Comparison of ENCODE assay signal across 22 cellular contexts in genomic region chr5:3341446-3342240, GRCh38.
"Had no signal": no experiment of that assay in that cellular context is flagged by ENCODE, and none has a peak within 500 bp of the region (broad histone marks: within the 10 kb centered on the region; RNA-seq: fewer than 3 reads in every experiment).

No MANE protein-coding gene starts in this region.

- H3K4me1 ChIP-seq: breast epithelium, Peyer's patch had no signal

- H3K27me3 ChIP-seq: breast epithelium, Peyer's patch had no signal

- H3K4me1 Mint-ChIP-seq: activated CD4-positive, alpha-beta T cell treated with anti-CD3 and anti-CD28 coated beads, Interleukin-2, amount 10 ng/mL, durations not matched to agents 24 days and 14 days; activated CD8-positive, alpha-beta memory T cell treated with anti-CD3 and anti-CD28 coated beads, Interleukin-2, amount 10 ng/mL, durations not matched to agents 7 days and 5 days; activated naive CD4-positive, alpha-beta T cell treated with anti-CD3 and anti-CD28 coated beads, Interleukin-2, amount 50 U/mL, for 24 hours had no signal

- FAIRE-seq: K562 had no signal

- ATAC-seq: activated CD8-positive, alpha-beta memory T cell treated with anti-CD3 and anti-CD28 coated beads, Interleukin-2, amount 10 ng/mL, durations not matched to agents 7 days and 5 days; K562 had no signal

- H3K27ac Mint-ChIP-seq: activated CD4-positive, alpha-beta T cell treated with anti-CD3 and anti-CD28 coated beads, Interleukin-2, amount 10 ng/mL, durations not matched to agents 24 days and 14 days; activated CD8-positive, alpha-beta memory T cell treated with anti-CD3 and anti-CD28 coated beads, Interleukin-2, amount 10 ng/mL, durations not matched to agents 7 days and 5 days; activated naive CD4-positive, alpha-beta T cell treated with anti-CD3 and anti-CD28 coated beads, Interleukin-2, amount 50 U/mL, for 24 hours; activated T-cell treated with anti-CD3 and anti-CD28 coated beads, Interleukin-2, amount 50 U/mL, for 24 hours; activated T-helper 1 cell treated with anti-CD3 and anti-CD28 coated beads, Interleukin-12 subunit alpha, Interleukin-12 subunit beta, Interleukin-2, Interleukin-4 antibody, amounts not matched to agents 30 ng/mL and 10 ng/mL and 1 ng/mL, durations not matched to agents 14 hours and 24 hours and 36 hours; T-helper 1 cell treated with Interleukin-12 subunit alpha and Interleukin-12 subunit beta and Interleukin-4 antibody, amounts not matched to agents 30 μg/mL and 1 μg/mL, for 36 hours had no signal

- H3K36me3 Mint-ChIP-seq: activated CD8-positive, alpha-beta memory T cell treated with anti-CD3 and anti-CD28 coated beads, Interleukin-2, amount 10 ng/mL, durations not matched to agents 7 days and 5 days; activated naive CD4-positive, alpha-beta T cell treated with anti-CD3 and anti-CD28 coated beads, Interleukin-2, amount 50 U/mL, for 24 hours had no signal

- H3K4me3 ChIP-seq: breast epithelium, K562, Peyer's patch had no signal

- H3K27me3 Mint-ChIP-seq: activated CD4-positive, alpha-beta T cell treated with anti-CD3 and anti-CD28 coated beads, Interleukin-2, amount 10 ng/mL, durations not matched to agents 24 days and 14 days; activated CD8-positive, alpha-beta memory T cell treated with anti-CD3 and anti-CD28 coated beads, Interleukin-2, amount 10 ng/mL, durations not matched to agents 7 days and 5 days; activated naive CD4-positive, alpha-beta T cell treated with anti-CD3 and anti-CD28 coated beads, Interleukin-2, amount 50 U/mL, for 24 hours; activated T-cell treated with anti-CD3 and anti-CD28 coated beads, Interleukin-2, amount 50 U/mL, for 24 hours had no signal

- H3K36me3 ChIP-seq: breast epithelium, Peyer's patch had no signal

- DNase-seq: activated CD4-positive, alpha-beta T cell treated with anti-CD3 and anti-CD28 coated beads for 1 hour; activated CD4-positive, alpha-beta T cell treated with anti-CD3 and anti-CD28 coated beads, Interleukin-2, amount 10 ng/mL, durations not matched to agents 24 days and 14 days; activated CD4-positive, alpha-beta T cell treated with anti-CD3 and anti-CD28 coated beads, Interleukin-2, amount 50 U/mL, for 48 hours; activated CD8-positive, alpha-beta memory T cell treated with anti-CD3 and anti-CD28 coated beads, Interleukin-2, amount 10 ng/mL, durations not matched to agents 7 days and 5 days; activated effector memory CD4-positive, alpha-beta T cell treated with Interleukin-2 at 50 U/mL for 16 hours; activated naive CD4-positive, alpha-beta T cell; activated T-cell treated with anti-CD3 and anti-CD28 coated beads, Interleukin-2, amount 50 U/mL, for 24 hours; central memory CD4-positive, alpha-beta T cell; Karpas-422; MM.1S; NCI-H1417 treated with DMSO at 0.1 percent for 48 hours; NCI-H1694; NCI-H2029; NCI-H510A treated with DMSO at 0.1 percent for 48 hours; NCI-H69; SHP77 treated with DMSO at 0.1 percent for 48 hours had no signal

- H3K27ac ChIP-seq: breast epithelium, Peyer's patch had no signal

- H3K4me3 Mint-ChIP-seq: activated CD4-positive, alpha-beta T cell treated with anti-CD3 and anti-CD28 coated beads, Interleukin-2, amount 10 ng/mL, durations not matched to agents 24 days and 14 days; activated CD8-positive, alpha-beta memory T cell treated with anti-CD3 and anti-CD28 coated beads, Interleukin-2, amount 10 ng/mL, durations not matched to agents 7 days and 5 days; activated naive CD4-positive, alpha-beta T cell treated with anti-CD3 and anti-CD28 coated beads, Interleukin-2, amount 50 U/mL, for 24 hours; activated T-cell treated with anti-CD3 and anti-CD28 coated beads, Interleukin-2, amount 50 U/mL, for 24 hours; activated T-helper 1 cell treated with anti-CD3 and anti-CD28 coated beads, Interleukin-12 subunit alpha, Interleukin-12 subunit beta, Interleukin-2, Interleukin-4 antibody, amounts not matched to agents 30 ng/mL and 10 ng/mL and 1 ng/mL, durations not matched to agents 14 hours and 24 hours and 36 hours; T-helper 1 cell treated with Interleukin-12 subunit alpha and Interleukin-12 subunit beta and Interleukin-4 antibody, amounts not matched to agents 30 μg/mL and 1 μg/mL, for 36 hours had no signal

- H3K9me3 Mint-ChIP-seq: activated CD4-positive, alpha-beta T cell treated with anti-CD3 and anti-CD28 coated beads, Interleukin-2, amount 10 ng/mL, durations not matched to agents 24 days and 14 days; activated naive CD4-positive, alpha-beta T cell treated with anti-CD3 and anti-CD28 coated beads, Interleukin-2, amount 50 U/mL, for 24 hours; activated T-cell treated with anti-CD3 and anti-CD28 coated beads, Interleukin-2, amount 50 U/mL, for 24 hours had no signal

- H3K9me3 ChIP-seq: breast epithelium, Peyer's patch had no signal
